Comparison of ENCODE assay signal across 31 cellular contexts in genomic region chr11:32916361-32916760, GRCh38.
"Had no signal": no experiment of that assay in that cellular context is flagged by ENCODE, and none has a peak within 500 bp of the region (broad histone marks: within the 10 kb centered on the region; RNA-seq: fewer than 3 reads in every experiment).

No MANE protein-coding gene starts in this region.

- H3K36me3 Mint-ChIP-seq: natural killer cell had no signal

- H2AFZ ChIP-seq: neural progenitor cell, parathyroid adenoma had no signal

- H3K4me3 Mint-ChIP-seq: natural killer cell; nephron; neural progenitor cell; stimulated activated memory B cell treated with anti-CD40 and anti-IgM and Interleukin-4, amounts not matched to agents 10 μg/mL and 1 μg/mL and 100 μg/mL, for 72 hours; stimulated activated naive CD8-positive, alpha-beta T cell treated with anti-CD3 and anti-CD28 coated beads, Interleukin-15, amount 100 ng/mL, for 72 hours; type B pancreatic cell had no signal

- H3K4me2 ChIP-seq: neural progenitor cell, smooth muscle cell had no signal

- ATAC-seq: natural killer cell; psoas muscle; right cardiac atrium; right lobe of liver; stimulated activated memory B cell treated with anti-CD40 and anti-IgM and Interleukin-4, amounts not matched to agents 10 μg/mL and 1 μg/mL and 100 μg/mL, for 72 hours; stimulated activated naive CD8-positive, alpha-beta T cell treated with anti-CD3 and anti-CD28 coated beads, Interleukin-15, amount 100 ng/mL, for 72 hours; stimulated activated naive CD8-positive, alpha-beta T cell treated with anti-CD3 and anti-CD28 coated beads, Interleukin-15, Interleukin-2, amounts not matched to agents 100 U/mL and 50 U/mL, for 24 hours; upper lobe of right lung had no signal

- H3K4me1 ChIP-seq: neural progenitor cell, sigmoid colon, suprapubic skin, testis, tibial artery, upper lobe of right lung, uterus had no signal

- DNase-seq: natural killer cell; occipital lobe; ovary; posterior cingulate gyrus; psoas muscle; right cardiac atrium; right lobe of liver; sigmoid colon; spleen; stimulated activated CD4-positive, alpha-beta T cell treated with anti-CD3 and anti-CD28 coated beads, Interleukin-12 subunit alpha, Interleukin-12 subunit beta, amount 100 ng/mL, for 4 hours; stimulated activated CD4-positive, alpha-beta T cell treated with anti-CD3 and anti-CD28 coated beads, Interleukin-1b, Interleukin-23, amount 100 ng/mL, for 48 hours; stimulated activated CD4-positive, alpha-beta T cell treated with anti-CD3 and anti-CD28 coated beads, Interleukin-4, amount 100 ng/mL, for 1 hour; stimulated activated CD4-positive, alpha-beta T cell treated with anti-CD3 and anti-CD28 coated beads, Interleukin-4, amount 100 ng/mL, for 4 hours; stimulated activated CD8-positive, alpha-beta memory T cell treated with anti-CD3 and anti-CD28 coated beads, Interleukin-4, amount 100 ng/mL, for 48 hours; stimulated activated naive CD4-positive, alpha-beta T cell; stimulated activated naive CD8-positive, alpha-beta T cell treated with anti-CD3 and anti-CD28 coated beads, Interleukin-15, amount 100 ng/mL, for 72 hours; stimulated activated naive CD8-positive, alpha-beta T cell treated with anti-CD3 and anti-CD28 coated beads, Interleukin-15, Interleukin-2, amounts not matched to agents 100 U/mL and 50 U/mL, for 24 hours; substantia nigra; testis; tibial artery; transverse colon; upper lobe of right lung; uterus had no signal

- H3K27ac ChIP-seq: neural progenitor cell, ovary, parathyroid adenoma, psoas muscle, right lobe of liver, sigmoid colon, spleen, suprapubic skin, testis, tibial artery, upper lobe of right lung, uterus had no signal

- H3K4me3 ChIP-seq: neural progenitor cell, ovary, psoas muscle, right lobe of liver, sigmoid colon, smooth muscle cell, spleen, suprapubic skin, testis, tibial artery, transverse colon, upper lobe of right lung, uterus had no signal

- H3K27me3 ChIP-seq: neural progenitor cell, ovary, right lobe of liver, sigmoid colon, spleen, suprapubic skin, testis, tibial artery, transverse colon, upper lobe of right lung, uterus had no signal

- H3K9me3 ChIP-seq: ovary, psoas muscle, right lobe of liver, sigmoid colon, spleen, suprapubic skin, testis, tibial artery, transverse colon, upper lobe of right lung, uterus had no signal

- H3K9me3 Mint-ChIP-seq: natural killer cell; stimulated activated memory B cell treated with anti-CD40 and anti-IgM and Interleukin-4, amounts not matched to agents 10 μg/mL and 1 μg/mL and 100 μg/mL, for 72 hours; stimulated activated naive CD8-positive, alpha-beta T cell treated with anti-CD3 and anti-CD28 coated beads, Interleukin-15, amount 100 ng/mL, for 72 hours; type B pancreatic cell had no signal

- H3K27me3 Mint-ChIP-seq: progenitor cell of endocrine pancreas; stimulated activated memory B cell treated with anti-CD40 and anti-IgM and Interleukin-4, amounts not matched to agents 10 μg/mL and 1 μg/mL and 100 μg/mL, for 72 hours; stimulated activated naive CD8-positive, alpha-beta T cell treated with anti-CD3 and anti-CD28 coated beads, Interleukin-15, amount 100 ng/mL, for 72 hours; type B pancreatic cell had no signal

- H3K27ac Mint-ChIP-seq: natural killer cell; nephron; neural progenitor cell; progenitor cell of endocrine pancreas; stimulated activated memory B cell treated with anti-CD40 and anti-IgM and Interleukin-4, amounts not matched to agents 10 μg/mL and 1 μg/mL and 100 μg/mL, for 72 hours; stimulated activated naive CD8-positive, alpha-beta T cell treated with anti-CD3 and anti-CD28 coated beads, Interleukin-15, amount 100 ng/mL, for 72 hours; type B pancreatic cell had no signal

- H3K36me3 ChIP-seq: neural progenitor cell, ovary, right lobe of liver, sigmoid colon, spleen, suprapubic skin, tibial artery, transverse colon, upper lobe of right lung, uterus had no signal

- H3K4me1 Mint-ChIP-seq: nephron, neural progenitor cell had no signal
